ENCODE assay signal across 8 cellular contexts in genomic region chr2:224894356-224894755, GRCh38.
DNase-seq lines count a peak whose midpoint lies in the region; ATAC-seq and TF ChIP-seq lines count a peak whose summit lies in the region.

No MANE protein-coding gene starts in this region.

- ATAC-seq in GM21390 (IDR thresholded peaks at IDR 0.05; ENCODE audit: unreplicated experiment) (peak; percentile 88), HG03558 (IDR thresholded peaks at IDR 0.05; ENCODE audit: extremely low read depth, unreplicated experiment) (peak; percentile 85)

- H3K27me3 Mint-ChIP-seq in dendritic cell treated with granulocyte-macrophage colony-stimulating factor and Interleukin-4, amounts not matched to agents 40 ng/mL and 50 ng/mL, for 4 days, result no peaks in the 10 kb centered on the region
- H3K27me3 Mint-ChIP-seq in type B pancreatic cell, result peaks cover 8% of the 10 kb centered on the region

- peak overlapping the region; percentile 39 for H3K4me3 Mint-ChIP-seq in dendritic cell treated with granulocyte-macrophage colony-stimulating factor and Interleukin-4, amounts not matched to agents 40 ng/mL and 50 ng/mL, for 4 days
- H3K4me3 Mint-ChIP-seq in type B pancreatic cell, result no peak overlapping the region

- H3K4me1 Mint-ChIP-seq in dendritic cell treated with granulocyte-macrophage colony-stimulating factor and Interleukin-4, amounts not matched to agents 40 ng/mL and 50 ng/mL, for 4 days (ENCODE audit: low read depth), result peaks cover 76% of the 10 kb centered on the region
- no peaks in the 10 kb centered on the region for H3K4me1 Mint-ChIP-seq in type B pancreatic cell (ENCODE audit: unreplicated experiment)

- H3K36me3 Mint-ChIP-seq in dendritic cell treated with granulocyte-macrophage colony-stimulating factor and Interleukin-4, amounts not matched to agents 40 ng/mL and 50 ng/mL, for 4 days (ENCODE audit: low read depth), result peaks cover 76% of the 10 kb centered on the region
- no peaks in the 10 kb centered on the region for H3K36me3 Mint-ChIP-seq in type B pancreatic cell

- DNase-seq in GM12865 (ENCODE audit: low read depth) (peak; percentile 69), type B pancreatic cell (ENCODE audit: extremely low spot score, unreplicated experiment) (no peak), OCI-M2 (lab: John Stamatoyannopoulos, UW; ENCODE audit: unreplicated experiment) (no peak), NCI-H2196 treated with DMSO at 0.1 percent for 48 hours (lab: John Stamatoyannopoulos, UW; ENCODE audit: unreplicated experiment) (no peak), DMS79 (lab: John Stamatoyannopoulos, UW) (no peak)

- peak overlapping the region; percentile 89 for H3K27ac Mint-ChIP-seq in dendritic cell treated with granulocyte-macrophage colony-stimulating factor and Interleukin-4, amounts not matched to agents 40 ng/mL and 50 ng/mL, for 4 days
- H3K27ac Mint-ChIP-seq in type B pancreatic cell, result no peak overlapping the region

- intact Hi-C loops in dendritic cell treated with granulocyte-macrophage colony-stimulating factor and Interleukin-4, amounts not matched to agents 40 ng/mL and 50 ng/mL, for 4 days (cut with micrococcal nuclease), result loop anchor here (2.0 to 5.0 kb wide), 3 partner anchors 14 to 113 kb away; no protein-coding TSS in a partner anchor

- no peaks in the 10 kb centered on the region for H3K9me3 Mint-ChIP-seq in dendritic cell treated with granulocyte-macrophage colony-stimulating factor and Interleukin-4, amounts not matched to agents 40 ng/mL and 50 ng/mL, for 4 days
- no peaks in the 10 kb centered on the region for H3K9me3 Mint-ChIP-seq in type B pancreatic cell

- TF ChIP-seq CTCF in GM12865 (IDR thresholded peaks at IDR 0.05; ENCODE audit: insufficient read depth, low read depth, low read length, missing control alignments) (no peak), type B pancreatic cell (conservative IDR thresholded peaks at IDR 0.05) (no peak)

- H3K4me3 ChIP-seq in GM12865 (ENCODE audit: low read depth, low read length), result peak overlapping the region; percentile 5
